In genomic region chr2:173676647-173677046, GRCh38 we compare ENCODE assay signal across 1 cellular context.
TF ChIP-seq lines count a peak whose summit lies in the region.

No MANE protein-coding gene starts in this region.

TF ChIP-seq in GM23338, 12 proteins besides CTCF, POLR2A, EP300 and RAD21 (continued from another document):
- TF ChIP-seq ZNF462 (CRISPR knock-in tag; IDR thresholded peaks at IDR 0.05) (no peak), ZNF114 (CRISPR knock-in tag; IDR thresholded peaks at IDR 0.05) (no peak), ZNF331 (CRISPR knock-in tag; IDR thresholded peaks at IDR 0.05; ENCODE audit: low read depth) (no peak), NANOG (IDR thresholded peaks at IDR 0.05; ENCODE audit: borderline replicate concordance) (no peak), REST (IDR thresholded peaks at IDR 0.05; ENCODE audit: unreplicated experiment) (no peak), EZH2 (IDR thresholded peaks at IDR 0.05; ENCODE audit: low read depth, unreplicated experiment) (no peak), EZH2phosphoT487 (IDR thresholded peaks at IDR 0.05; ENCODE audit: unreplicated experiment) (no peak), STAT1 (IDR thresholded peaks at IDR 0.05; ENCODE audit: unreplicated experiment) (no peak), ETS1 (IDR thresholded peaks at IDR 0.05) (no peak), POLR2AphosphoS5 (IDR thresholded peaks at IDR 0.05; ENCODE audit: low read depth) (no peak)
